ENCODE assay signal across 8 cellular contexts in genomic region chrX:150361070-150361776, GRCh38. TPM values are rescaled to one million over a fixed set of nuclear protein-coding genes. Genes with fewer than 3 reads are reported as not detected.
A peak's percentile ranks its signal among the peaks of the same experiment; 100 is the strongest.
DNase-seq lines count a peak whose midpoint lies in the region; ATAC-seq, FAIRE-seq and TF ChIP-seq lines count a peak whose summit lies in the region.

No MANE protein-coding gene starts in this region.

- H3K27me3 ChIP-seq in astrocyte (ENCODE audit: insufficient read depth, low read length) (no peaks in the 10 kb centered on the region), subcutaneous abdominal adipose tissue (ENCODE audit: control insufficient read depth in 5 of 5, insufficient read depth in 4 of 5, low read length in 5 of 5) (peaks cover 11 to 23% (median 17%) of the 10 kb centered on the region in 5 donors)

- H3K27ac ChIP-seq in astrocyte (ENCODE audit: low read depth, low read length) (no peak overlapping the region), subcutaneous abdominal adipose tissue (ENCODE audit: low read depth, low read length) (no peak overlapping the region)

- peaks cover 17% of the 10 kb centered on the region for H3K79me2 ChIP-seq in astrocyte (ENCODE audit: insufficient read depth, low read length)

- H3K36me3 ChIP-seq in astrocyte (ENCODE audit: insufficient read depth, low read length) (no peaks in the 10 kb centered on the region), subcutaneous abdominal adipose tissue (ENCODE audit: control insufficient read depth in 5 of 5, insufficient read depth in 5 of 5, low read length in 5 of 5) (no peaks in the 10 kb centered on the region)

- H3K9me3 ChIP-seq in astrocyte (ENCODE audit: insufficient read depth, low read depth, low read length): no peaks in the 10 kb centered on the region
- H3K9me3 ChIP-seq in subcutaneous abdominal adipose tissue (ENCODE audit: control insufficient read depth in 5 of 5, low read length in 5 of 5): peaks cover 0 to 3% (median 0%) of the 10 kb centered on the region in 5 donors

- no peaks in the 10 kb centered on the region for H3K4me1 Mint-ChIP-seq in astrocyte (ENCODE audit: low read depth, unreplicated experiment)

- TF ChIP-seq CTCF in astrocyte (IDR thresholded peaks at IDR 0.05; ENCODE audit: insufficient read depth, low read depth, low read length): no peak
- no peak for TF ChIP-seq CTCF in GM20000 (IDR thresholded peaks at IDR 0.05; ENCODE audit: extremely low read depth, missing control alignments)

- peaks cover 25% of the 10 kb centered on the region for H3K27me3 Mint-ChIP-seq in astrocyte (ENCODE audit: low read depth, unreplicated experiment)

- intact Hi-C loops in cardiac septum (cut with DNase I) (loop anchor here (5.0 to 10.0 kb wide), 4 partner anchors 159 to 399 kb away; no protein-coding TSS in a partner anchor), left ventricle myocardium superior (cut with micrococcal nuclease) (no loop called here)

- H3K9me3 Mint-ChIP-seq in astrocyte (ENCODE audit: unreplicated experiment): peaks cover 3% of the 10 kb centered on the region

- H3K9ac ChIP-seq in astrocyte (ENCODE audit: low read length) (peak overlapping the region; percentile 85), subcutaneous abdominal adipose tissue (ENCODE audit: low read length in 5 of 5) (no peak overlapping the region)

- peak overlapping the region; percentile 96 for H3K4me2 ChIP-seq in astrocyte (ENCODE audit: low read length)

- H2AFZ ChIP-seq in astrocyte (ENCODE audit: low read depth, low read length): peak overlapping the region; percentile 56

- no peak for FAIRE-seq in astrocyte (lab: Jason Lieb, UNC)

- no peaks in the 10 kb centered on the region for H4K20me1 ChIP-seq in astrocyte (ENCODE audit: insufficient read depth, low read length)

- H3K4me1 ChIP-seq in astrocyte (ENCODE audit: insufficient read depth, low read length) (peaks cover 13% of the 10 kb centered on the region), subcutaneous abdominal adipose tissue (ENCODE audit: control insufficient read depth in 5 of 5, insufficient read depth in 5 of 5, low read length in 5 of 5) (peaks cover 0 to 44% (median 29%) of the 10 kb centered on the region in 5 donors)

- no peaks in the 10 kb centered on the region for H3K36me3 Mint-ChIP-seq in astrocyte (ENCODE audit: low read depth, unreplicated experiment)

- H3K27ac Mint-ChIP-seq in astrocyte (ENCODE audit: unreplicated experiment): no peak overlapping the region

- H3K4me3 ChIP-seq in astrocyte (ENCODE audit: insufficient read depth, low read depth, low read length): peak overlapping the region; percentile 71
- peak overlapping the region in 4 of 5 donors; percentile 58 to 75 (median 72) for H3K4me3 ChIP-seq in subcutaneous abdominal adipose tissue (ENCODE audit: low read depth in 1 of 5, low read length in 5 of 5)

- DNase-seq in cardiac septum (ENCODE audit: low spot score) (peak; percentile 71), left ventricle myocardium superior (no peak), astrocyte (ENCODE audit: low read depth) (no peak), kidney tubule cell (ENCODE audit: low spot score) (peak; percentile 62), GOT3 (lab: John Stamatoyannopoulos, UW) (no peak), GM20000 (ENCODE audit: low spot score) (no peak)

- ATAC-seq in left ventricle myocardium superior: no peak
- no peak for ATAC-seq in HG03025 (IDR thresholded peaks at IDR 0.05; ENCODE audit: low FRiP score, unreplicated experiment)

- H3K4me3 Mint-ChIP-seq in astrocyte (ENCODE audit: unreplicated experiment): peak overlapping the region; percentile 25

RNA-seq across cellular contexts. Expression of gene MAMLD1, which starts 1.9 kb away (rescaled TPM):
- 2.6 TPM for total RNA-seq in cardiac septum
- total RNA-seq in left ventricle myocardium superior: 2.3 TPM
- 6.6 TPM in 2 replicates for total RNA-seq in astrocyte

Comparison
In these comparisons a context has a peak if more than half of its experiments do, and no peak if none do; other contexts are left out.
1. DNase-seq: peak in cardiac septum (single experiment) and kidney tubule cell (single experiment); none in left ventricle myocardium superior (single experiment), astrocyte (single experiment), GOT3 (single experiment) and GM20000 (single experiment).